ENCODE assay signal across 26 cellular contexts in genomic region chr6:62103186-62103859, GRCh38.
"Had no signal": no experiment of that assay in that cellular context is flagged by ENCODE, and none has a peak within 500 bp of the region (broad histone marks: within the 10 kb centered on the region; RNA-seq: fewer than 3 reads in every experiment).

No MANE protein-coding gene starts in this region.

- H3K36me3 ChIP-seq: heart left ventricle, left ventricle myocardium inferior, neural progenitor cell, pancreas, right lobe of liver, suprapubic skin, thoracic aorta, tibial artery had no signal

- H3K27me3 ChIP-seq: heart left ventricle, neural progenitor cell, pancreas, right lobe of liver, suprapubic skin, tibial artery had no signal

- H2AFZ ChIP-seq: neural progenitor cell had no signal

- H3K4me1 ChIP-seq: heart left ventricle, left ventricle myocardium inferior, neural progenitor cell, pancreas, psoas muscle, right lobe of liver, suprapubic skin, tibial artery had no signal

- H3K9me3 ChIP-seq: pancreas, psoas muscle, thoracic aorta had no signal

- DNase-seq: heart left ventricle; hypothalamus; immature natural killer cell; left ventricle myocardium inferior; mesendoderm; naive B cell; natural killer cell; nephron progenitor cell; pancreas; psoas muscle; stimulated activated CD4-positive, alpha-beta T cell treated with anti-CD3 and anti-CD28 coated beads, Interleukin-1b, Interleukin-23, amount 100 ng/mL, for 48 hours; stimulated activated CD4-positive, alpha-beta T cell treated with anti-CD3 and anti-CD28 coated beads, Interleukin-2, amount 100 ng/mL, for 48 hours; stimulated activated CD4-positive, alpha-beta T cell treated with anti-CD3 and anti-CD28 coated beads, Interleukin-4, amount 100 ng/mL, for 4 hours; stimulated activated CD8-positive, alpha-beta memory T cell treated with anti-CD3 and anti-CD28 coated beads, Interleukin-4, amount 100 ng/mL, for 48 hours; stimulated activated naive B cell treated with anti-CD40 and anti-IgM and Interleukin-4, amounts not matched to agents 10 μg/mL and 1 μg/mL and 100 μg/mL, for 72 hours; tibial artery had no signal

- H3K9me3 Mint-ChIP-seq: type B pancreatic cell had no signal

- H3K27ac ChIP-seq: heart left ventricle, left ventricle myocardium inferior, neural progenitor cell, pancreas, psoas muscle, right lobe of liver, suprapubic skin, thoracic aorta, tibial artery had no signal

- H3K4me2 ChIP-seq: neural progenitor cell, smooth muscle cell had no signal

- H3K4me1 Mint-ChIP-seq: immature natural killer cell, mesothelial cell of epicardium, natural killer cell, nephron progenitor cell, neural progenitor cell had no signal

- H3K4me3 ChIP-seq: heart left ventricle, left ventricle myocardium inferior, lung, neural progenitor cell, pancreas, psoas muscle, right lobe of liver, smooth muscle cell, suprapubic skin, thoracic aorta, tibial artery had no signal

- H3K9ac ChIP-seq: neural progenitor cell had no signal

- H3K36me3 Mint-ChIP-seq: immature natural killer cell, mesothelial cell of epicardium, natural killer cell, neural progenitor cell, type B pancreatic cell had no signal

- H3K27ac Mint-ChIP-seq: immature natural killer cell; mesothelial cell of epicardium; natural killer cell; nephron progenitor cell; neural progenitor cell; stimulated activated naive B cell treated with anti-CD40 and anti-IgM and Interleukin-4, amounts not matched to agents 10 μg/mL and 1 μg/mL and 100 μg/mL, for 72 hours; stimulated activated naive CD8-positive, alpha-beta T cell treated with anti-CD3 and anti-CD28 coated beads, Interleukin-15, Interleukin-2, amounts not matched to agents 100 ng/mL and 50 ng/mL, for 24 hours; type B pancreatic cell had no signal

- H3K4me3 Mint-ChIP-seq: immature natural killer cell; mesothelial cell of epicardium; naive B cell; natural killer cell; nephron progenitor cell; neural progenitor cell; stimulated activated naive B cell treated with anti-CD40 and anti-IgM and Interleukin-4, amounts not matched to agents 10 μg/mL and 1 μg/mL and 100 μg/mL, for 72 hours; stimulated activated naive CD8-positive, alpha-beta T cell treated with anti-CD3 and anti-CD28 coated beads, Interleukin-15, Interleukin-2, amounts not matched to agents 100 ng/mL and 50 ng/mL, for 24 hours; type B pancreatic cell had no signal

- ATAC-seq: heart left ventricle; natural killer cell; pancreas; psoas muscle; right lobe of liver; stimulated activated naive B cell treated with anti-CD40 and anti-IgM and Interleukin-4, amounts not matched to agents 10 μg/mL and 1 μg/mL and 100 μg/mL, for 72 hours had no signal

- H3K27me3 Mint-ChIP-seq: naive B cell; stimulated activated naive B cell treated with anti-CD40 and anti-IgM and Interleukin-4, amounts not matched to agents 10 μg/mL and 1 μg/mL and 100 μg/mL, for 72 hours; stimulated activated naive CD8-positive, alpha-beta T cell treated with anti-CD3 and anti-CD28 coated beads, Interleukin-15, Interleukin-2, amounts not matched to agents 100 ng/mL and 50 ng/mL, for 24 hours; type B pancreatic cell had no signal

- FAIRE-seq: islet of Langerhans, pancreas had no signal
